Comparison of ENCODE assay signal across 11 cellular contexts in the genomic region with DNA sequence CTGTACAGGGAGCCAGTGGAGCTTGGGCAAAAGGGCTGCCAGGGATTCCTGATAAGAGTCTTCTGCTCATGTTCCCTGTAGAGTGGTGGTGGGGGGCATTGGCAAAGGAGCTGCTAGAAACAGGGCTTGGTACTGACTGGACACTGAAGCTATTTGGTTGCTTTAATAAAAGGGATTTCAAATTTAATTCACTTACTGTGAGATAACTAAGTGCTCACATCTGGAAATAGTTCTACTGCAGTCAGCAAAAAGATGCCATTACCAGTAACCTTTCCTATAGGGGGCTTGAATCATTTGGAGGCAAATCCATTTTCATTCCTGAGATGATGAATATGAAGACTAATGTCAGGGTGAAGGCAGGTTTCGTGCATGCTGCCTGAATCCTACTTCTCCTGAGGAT.
"Had no signal": no experiment of that assay in that cellular context is flagged by ENCODE, and none has a peak within 500 bp of the region (broad histone marks: within the 10 kb centered on the region; RNA-seq: fewer than 3 reads in every experiment).

No MANE protein-coding gene starts in this region.

- ATAC-seq: GM23338, HCT116 had no signal

- H2AFZ ChIP-seq: GM23248, GM23338 had no signal

- H3K9ac ChIP-seq: GM23248 had no signal

- H3K9me3 Mint-ChIP-seq: GM23338, H9, HFFc6 had no signal

- H3K4me1 Mint-ChIP-seq: GM23338, H9 had no signal

- H3K9me3 ChIP-seq: HAP-1 had no signal

- H3K27ac ChIP-seq: GM23248 had no signal

- H3K4me1 ChIP-seq: HAP-1 had no signal

- H3K4me3 Mint-ChIP-seq: GM23338, H9, HFFc6 had no signal

- FAIRE-seq: H1, H54 had no signal

- H3K27ac Mint-ChIP-seq: GM23338, H9, HFFc6 had no signal

- DNase-seq: GM23248, GOT3, H7, H9, HCEC 1CT, HFFc6 had no signal

- H3K36me3 ChIP-seq: HAP-1 had no signal

- H3K4me3 ChIP-seq: GM23248, GM23338, HAP-1 had no signal

- H3K4me2 ChIP-seq: GM23338 had no signal
